In genomic region chr5:135569755-135570452, GRCh38 we compare ENCODE assay signal across 8 cellular contexts. TPM values are rescaled to one million over a fixed set of nuclear protein-coding genes. Genes with fewer than 3 reads are reported as not detected.
A peak's percentile ranks its signal among the peaks of the same experiment; 100 is the strongest.
DNase-seq lines count a peak whose midpoint lies in the region; ATAC-seq and TF ChIP-seq lines count a peak whose summit lies in the region.

No MANE protein-coding gene starts in this region.

- peaks cover 0 to 5% of the 10 kb centered on the region in 2 donors for H3K27me3 ChIP-seq in body of pancreas

- 31 to 41% methylated on average over 10 of the region's 10 CpGs for WGBS in body of pancreas, 2 donors

- H3K27ac Mint-ChIP-seq in activated CD4-positive, alpha-beta memory T cell treated with anti-CD3 and anti-CD28 coated beads for 36 hours: no peak overlapping the region
- H3K27ac Mint-ChIP-seq in activated CD4-positive, alpha-beta memory T cell treated with anti-CD3 and anti-CD28 coated beads, Interleukin-2, amount 10 ng/mL, durations not matched to agents 7 days and 5 days: no peak overlapping the region

- TF ChIP-seq CTCF in body of pancreas (IDR thresholded peaks at IDR 0.05) (peak in 5 of 7 experiments; percentile 8 to 44 (median 24)), mucosa of descending colon (IDR thresholded peaks at IDR 0.05) (no peak)

- H3K4me3 Mint-ChIP-seq in activated CD4-positive, alpha-beta memory T cell treated with anti-CD3 and anti-CD28 coated beads for 36 hours: no peak overlapping the region
- H3K4me3 Mint-ChIP-seq in activated CD4-positive, alpha-beta memory T cell treated with anti-CD3 and anti-CD28 coated beads, Interleukin-2, amount 10 ng/mL, durations not matched to agents 7 days and 5 days: no peak overlapping the region

- no peaks in the 10 kb centered on the region for H3K4me1 ChIP-seq in body of pancreas
- H3K4me1 ChIP-seq in mucosa of descending colon (ENCODE audit: low read depth): no peaks in the 10 kb centered on the region

- no peak for TF ChIP-seq POLR2A in body of pancreas (IDR thresholded peaks at IDR 0.05)

- H3K27ac ChIP-seq in body of pancreas: no peak overlapping the region

- peaks cover 10% of the 10 kb centered on the region for H3K27me3 Mint-ChIP-seq in activated CD4-positive, alpha-beta memory T cell treated with anti-CD3 and anti-CD28 coated beads for 36 hours
- peaks cover 5% of the 10 kb centered on the region for H3K27me3 Mint-ChIP-seq in activated CD4-positive, alpha-beta memory T cell treated with anti-CD3 and anti-CD28 coated beads, Interleukin-2, amount 10 ng/mL, durations not matched to agents 7 days and 5 days

- CTCF ChIA-PET in activated CD4-positive, alpha-beta memory T cell treated with anti-CD3 and anti-CD28 coated beads for 36 hours (lab: Charles Lee): interaction anchor here (0.6 to 8.1 kb wide), 8 partner anchors 9 to 882 kb away, joined by 3 to 227 read pairs (median 6); no protein-coding TSS in a partner anchor
- CTCF ChIA-PET in activated CD4-positive, alpha-beta memory T cell treated with anti-CD3 and anti-CD28 coated beads, Interleukin-2, amount 10 ng/mL, durations not matched to agents 7 days and 5 days (lab: Charles Lee): interaction anchor here (0.8 to 6.8 kb wide), 7 partner anchors 9 to 113 kb away, joined by 3 to 149 read pairs (median 3); no protein-coding TSS in a partner anchor

- no peaks in the 10 kb centered on the region for H3K36me3 Mint-ChIP-seq in activated CD4-positive, alpha-beta memory T cell treated with anti-CD3 and anti-CD28 coated beads for 36 hours
- H3K36me3 Mint-ChIP-seq in activated CD4-positive, alpha-beta memory T cell treated with anti-CD3 and anti-CD28 coated beads, Interleukin-2, amount 10 ng/mL, durations not matched to agents 7 days and 5 days (ENCODE audit: low read depth): no peaks in the 10 kb centered on the region

- no peaks in the 10 kb centered on the region for H3K9me3 Mint-ChIP-seq in activated CD4-positive, alpha-beta memory T cell treated with anti-CD3 and anti-CD28 coated beads for 36 hours
- H3K9me3 Mint-ChIP-seq in activated CD4-positive, alpha-beta memory T cell treated with anti-CD3 and anti-CD28 coated beads, Interleukin-2, amount 10 ng/mL, durations not matched to agents 7 days and 5 days: no peaks in the 10 kb centered on the region

- POLR2A ChIA-PET in activated CD4-positive, alpha-beta memory T cell treated with anti-CD3 and anti-CD28 coated beads for 36 hours (lab: Charles Lee): no interaction called here
- POLR2A ChIA-PET in activated CD4-positive, alpha-beta memory T cell treated with anti-CD3 and anti-CD28 coated beads, Interleukin-2, amount 10 ng/mL, durations not matched to agents 7 days and 5 days (lab: Charles Lee): no interaction called here

- H3K36me3 ChIP-seq in body of pancreas (replicated peaks in 1 of 2; ENCODE audit: insufficient read depth in 1 of 2, low read depth in 2 of 2): no peaks in the 10 kb centered on the region
- no peaks in the 10 kb centered on the region for H3K36me3 ChIP-seq in mucosa of descending colon (ENCODE audit: low read depth)

- H3K4me3 ChIP-seq in body of pancreas: no peak overlapping the region
- H3K4me3 ChIP-seq in mucosa of descending colon: no peak overlapping the region

- no peaks in the 10 kb centered on the region for H3K4me1 Mint-ChIP-seq in activated CD4-positive, alpha-beta memory T cell treated with anti-CD3 and anti-CD28 coated beads for 36 hours (ENCODE audit: low read depth)
- no peaks in the 10 kb centered on the region for H3K4me1 Mint-ChIP-seq in activated CD4-positive, alpha-beta memory T cell treated with anti-CD3 and anti-CD28 coated beads, Interleukin-2, amount 10 ng/mL, durations not matched to agents 7 days and 5 days

- intact Hi-C loops in activated CD4-positive, alpha-beta memory T cell treated with anti-CD3 and anti-CD28 coated beads for 36 hours (cut with micrococcal nuclease): no loop called here
- intact Hi-C loops in body of pancreas (cut with DNase I) (no loop called here), mucosa of descending colon (cut with DNase I, micrococcal nuclease) (loop anchor here in 1 of 2 donors (10.0 kb wide), 1 partner anchor 155 kb away; no protein-coding TSS in a partner anchor)

- DNase-seq in activated CD4-positive, alpha-beta memory T cell treated with anti-CD3 and anti-CD28 coated beads for 36 hours: peak; percentile 17
- DNase-seq in activated CD4-positive, alpha-beta memory T cell treated with anti-CD3 and anti-CD28 coated beads, Interleukin-2, amount 10 ng/mL, durations not matched to agents 7 days and 5 days: no peak
- peak; percentile 0 for DNase-seq in NCI-H1694 (lab: John Stamatoyannopoulos, UW)
- DNase-seq in body of pancreas: peak; percentile 21 to 58 (median 34)
- DNase-seq in mucosa of descending colon: peak in 2 of 3 donors; percentile 47 to 53
- DNase-seq in NCI-H128 (lab: John Stamatoyannopoulos, UW; ENCODE audit: unreplicated experiment): no peak

- ATAC-seq in body of pancreas: peak; percentile 45
- peak; percentile 64 for ATAC-seq in mucosa of descending colon
- ATAC-seq in HG03280 (IDR thresholded peaks at IDR 0.05; ENCODE audit: unreplicated experiment): no peak
- ATAC-seq in HG02678 (IDR thresholded peaks at IDR 0.05; ENCODE audit: unreplicated experiment): no peak

- no peaks in the 10 kb centered on the region for H3K9me3 ChIP-seq in body of pancreas
- H3K9me3 ChIP-seq in mucosa of descending colon: no peaks in the 10 kb centered on the region

RNA-seq across cellular contexts. Expression of gene CXCL14, which starts 8.9 kb away (rescaled TPM):
- not detected for total RNA-seq in activated CD4-positive, alpha-beta memory T cell treated with anti-CD3 and anti-CD28 coated beads for 36 hours
- not detected for total RNA-seq in activated CD4-positive, alpha-beta memory T cell treated with anti-CD3 and anti-CD28 coated beads, Interleukin-2, amount 10 ng/mL, durations not matched to agents 7 days and 5 days
- total RNA-seq in body of pancreas: 10 to 100 TPM; 17.9 to 49.4 TPM
- 10 to 100 TPM; 16.7 to 61.6 (median 24.2) TPM for total RNA-seq in mucosa of descending colon

RNA-seq across cellular contexts. Expression of gene NEUROG1, which starts 34.1 kb away (rescaled TPM):
- not detected for total RNA-seq in activated CD4-positive, alpha-beta memory T cell treated with anti-CD3 and anti-CD28 coated beads for 36 hours
- total RNA-seq in activated CD4-positive, alpha-beta memory T cell treated with anti-CD3 and anti-CD28 coated beads, Interleukin-2, amount 10 ng/mL, durations not matched to agents 7 days and 5 days: not detected
- total RNA-seq in body of pancreas (not detected), mucosa of descending colon (not detected)

Comparison
In these comparisons a context has a peak if more than half of its experiments do, and no peak if none do; other contexts are left out.
1. DNase-seq: peak in activated CD4-positive, alpha-beta memory T cell treated with anti-CD3 and anti-CD28 coated beads for 36 hours (single experiment), NCI-H1694 (single experiment), body of pancreas (4 of 4) and mucosa of descending colon (2 of 3); none in activated CD4-positive, alpha-beta memory T cell treated with anti-CD3 and anti-CD28 coated beads, Interleukin-2, amount 10 ng/mL, durations not matched to agents 7 days and 5 days (single experiment) and NCI-H128 (single experiment).
2. ATAC-seq: peak in body of pancreas (single experiment) and mucosa of descending colon (single experiment); none in HG03280 (single experiment) and HG02678 (single experiment).
3. RNA of gene CXCL14, which starts 8.9 kb away (total RNA-seq): 17.9 to 49.4 TPM in body of pancreas and 16.7 to 61.6 TPM in mucosa of descending colon; not detected in activated CD4-positive, alpha-beta memory T cell treated with anti-CD3 and anti-CD28 coated beads for 36 hours and not detected in activated CD4-positive, alpha-beta memory T cell treated with anti-CD3 and anti-CD28 coated beads, Interleukin-2, amount 10 ng/mL, durations not matched to agents 7 days and 5 days; every median in the first group is over 10 times any median in the second.